3 cellular contexts compared by ENCODE assay signal in the genomic region with DNA sequence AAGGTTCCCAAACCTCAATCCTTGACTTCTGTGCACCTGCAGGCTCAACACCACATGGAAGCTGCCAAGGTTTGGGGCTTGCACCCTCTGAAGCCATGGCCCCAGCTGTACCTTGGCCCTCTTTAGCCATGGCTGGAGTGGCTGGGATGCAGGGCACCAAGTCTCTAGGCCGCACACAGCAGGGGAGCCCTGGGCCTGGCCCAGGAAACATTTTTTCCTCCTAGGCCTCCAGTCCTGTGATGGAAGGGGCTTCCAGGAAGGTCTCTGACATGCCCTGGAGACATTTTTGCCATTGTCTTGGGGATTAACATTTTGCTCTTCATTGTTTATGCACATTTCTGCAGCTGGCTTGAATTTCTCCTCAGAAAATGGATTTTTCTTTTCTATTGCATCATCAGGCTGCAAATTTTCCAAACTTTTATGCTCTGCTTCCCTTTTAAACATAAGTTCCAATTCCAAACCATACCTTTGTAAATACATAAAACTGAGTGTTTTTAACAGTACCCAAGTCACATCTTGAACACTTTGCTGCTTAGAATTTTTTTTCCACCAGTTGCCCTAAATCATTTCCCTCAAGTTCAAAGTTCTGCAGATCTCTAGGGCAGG.
A peak's percentile ranks its signal among the peaks of the same experiment; 100 is the strongest.
TF ChIP-seq lines count a peak whose summit lies in the region.
"Not testable (repeated sequence)": the region's sequence is repeated elsewhere in the genome, so short reads cannot be mapped to it uniquely, and the experiment has no call there.

No MANE protein-coding gene starts in this region.

TF ChIP-seq in A549, 52 proteins besides CTCF, POLR2A, EP300 and RAD21:
- peak; percentile 98 for TF ChIP-seq ZFP36 (IDR thresholded peaks at IDR 0.05; ENCODE audit: borderline replicate concordance, partially characterized antibody)

TF ChIP-seq in GM12878, 131 proteins besides CTCF, POLR2A, EP300 and RAD21:
- TF ChIP-seq CBX5 (IDR thresholded peaks at IDR 0.05; ENCODE audit: low read depth) = 0 out of 2 replicates have a peak, but pooled peaks have one; percentile 7

TF ChIP-seq in HepG2, 621 proteins besides CTCF, POLR2A, EP300 and RAD21:
- 0 out of 2 replicates have a peak, but pooled peaks have one; percentile 19 for TF ChIP-seq ATF7 (IDR thresholded peaks at IDR 0.05)
- not testable (repeated sequence) for TF ChIP-seq ATF7 (CRISPR knock-in tag; IDR thresholded peaks at IDR 0.05)
